ENCODE assay signal across 8 cellular contexts in genomic region chr11:13339196-13340153, GRCh38.
A peak's percentile ranks its signal among the peaks of the same experiment; 100 is the strongest.
DNase-seq lines count a peak whose midpoint lies in the region; ATAC-seq lines count a peak whose summit lies in the region.

No MANE protein-coding gene starts in this region.

- H3K27ac ChIP-seq in aorta (ENCODE audit: low read depth in 1 of 2, low read length in 2 of 2): no peak overlapping the region

- CTCF ChIA-PET in activated CD8-positive, alpha-beta T cell treated with anti-CD3 and anti-CD28 coated beads, Interleukin-2, amount 10 ng/mL, durations not matched to agents 7 days and 5 days (lab: Charles Lee): interaction anchor here (0.9 to 5.5 kb wide), 5 partner anchors 40 to 129 kb away, joined by 3 to 55 read pairs (median 7); no protein-coding TSS in a partner anchor

- H3K4me1 Mint-ChIP-seq in activated CD8-positive, alpha-beta T cell treated with anti-CD3 and anti-CD28 coated beads, Interleukin-2, amount 10 ng/mL, durations not matched to agents 7 days and 5 days (ENCODE audit: low read depth): peaks cover 61% of the 10 kb centered on the region

- H3K36me3 ChIP-seq in aorta (ENCODE audit: control insufficient read depth in 1 of 2, insufficient read depth in 2 of 2, low read length in 1 of 2): no peaks in the 10 kb centered on the region

- peaks cover 8% of the 10 kb centered on the region for H3K36me3 Mint-ChIP-seq in activated CD8-positive, alpha-beta T cell treated with anti-CD3 and anti-CD28 coated beads, Interleukin-2, amount 10 ng/mL, durations not matched to agents 7 days and 5 days (ENCODE audit: low read depth)

- peak; percentile 29 for ATAC-seq in HG02610 (IDR thresholded peaks at IDR 0.05; ENCODE audit: unreplicated experiment)
- peak; percentile 61 for ATAC-seq in activated CD8-positive, alpha-beta T cell treated with anti-CD3 and anti-CD28 coated beads, Interleukin-2, amount 10 ng/mL, durations not matched to agents 7 days and 5 days
- ATAC-seq in left ventricle myocardium superior: peak; percentile 54
- peak; percentile 43 for ATAC-seq in aorta (ENCODE audit: low FRiP score)
- no peak for ATAC-seq in HG03469 (IDR thresholded peaks at IDR 0.05; ENCODE audit: unreplicated experiment)
- ATAC-seq in GM21360 (IDR thresholded peaks at IDR 0.05; ENCODE audit: unreplicated experiment): no peak

- peak overlapping the region; percentile 67 for H3K4me3 Mint-ChIP-seq in activated CD8-positive, alpha-beta T cell treated with anti-CD3 and anti-CD28 coated beads, Interleukin-2, amount 10 ng/mL, durations not matched to agents 7 days and 5 days

- DNase-seq in AG08395 (ENCODE audit: low spot score) (peak; percentile 90), left ventricle myocardium superior (no peak), aorta (no peak), NCI-H187 treated with DMSO at 0.1 percent for 48 hours (lab: John Stamatoyannopoulos, UW) (no peak)
- DNase-seq in activated CD8-positive, alpha-beta T cell treated with anti-CD3 and anti-CD28 coated beads, Interleukin-2, amount 10 ng/mL, durations not matched to agents 7 days and 5 days: peak; percentile 47

- WGBS in aorta, 2 donors: 27 to 31% methylated on average over 11 of the region's 11 CpGs

- intact Hi-C loops in left ventricle myocardium superior (cut with micrococcal nuclease) (loop anchor here (5.0 to 10.0 kb wide), 2 partner anchors 65 to 127 kb away; partner anchors contain the start of gene BMAL1), aorta (cut with DNase I) (loop anchor here (5.0 kb wide), 3 partner anchors 123 to 377 kb away; partner anchors contain the start of gene BTBD10 (in 1 of the 2))

- no peaks in the 10 kb centered on the region for H3K27me3 Mint-ChIP-seq in activated CD8-positive, alpha-beta T cell treated with anti-CD3 and anti-CD28 coated beads, Interleukin-2, amount 10 ng/mL, durations not matched to agents 7 days and 5 days (ENCODE audit: low read depth)

- POLR2A ChIA-PET in activated CD8-positive, alpha-beta T cell treated with anti-CD3 and anti-CD28 coated beads, Interleukin-2, amount 10 ng/mL, durations not matched to agents 7 days and 5 days (lab: Charles Lee): interaction anchor here (1.1 to 1.8 kb wide), 4 partner anchors 37 to 132 kb away, joined by 3 to 9 read pairs (median 6); partner anchors contain the start of gene BTBD10

- H3K4me3 ChIP-seq in aorta (ENCODE audit: low read length in 2 of 2): no peak overlapping the region

- peaks cover 0 to 2% of the 10 kb centered on the region in 2 donors for H3K4me1 ChIP-seq in aorta (ENCODE audit: control insufficient read depth in 1 of 2, insufficient read depth in 2 of 2, low read length in 2 of 2)

- no peaks in the 10 kb centered on the region for H3K9me3 Mint-ChIP-seq in activated CD8-positive, alpha-beta T cell treated with anti-CD3 and anti-CD28 coated beads, Interleukin-2, amount 10 ng/mL, durations not matched to agents 7 days and 5 days (ENCODE audit: insufficient read depth)

- peak overlapping the region; percentile 81 for H3K27ac Mint-ChIP-seq in activated CD8-positive, alpha-beta T cell treated with anti-CD3 and anti-CD28 coated beads, Interleukin-2, amount 10 ng/mL, durations not matched to agents 7 days and 5 days

- H3K27me3 ChIP-seq in aorta (ENCODE audit: control insufficient read depth in 1 of 2, insufficient read depth in 2 of 2, low read length in 1 of 2): no peaks in the 10 kb centered on the region

- no peaks in the 10 kb centered on the region for H3K9me3 ChIP-seq in aorta (ENCODE audit: control insufficient read depth, low read length)

Comparison
In these comparisons a context has a peak if more than half of its experiments do, and no peak if none do; other contexts are left out.
1. DNase-seq: peak in AG08395 (single experiment) and activated CD8-positive, alpha-beta T cell treated with anti-CD3 and anti-CD28 coated beads, Interleukin-2, amount 10 ng/mL, durations not matched to agents 7 days and 5 days (single experiment); none in left ventricle myocardium superior (single experiment), aorta (0 of 2) and NCI-H187 treated with DMSO at 0.1 percent for 48 hours (single experiment).
2. ATAC-seq: peak in HG02610 (single experiment), activated CD8-positive, alpha-beta T cell treated with anti-CD3 and anti-CD28 coated beads, Interleukin-2, amount 10 ng/mL, durations not matched to agents 7 days and 5 days (single experiment), left ventricle myocardium superior (single experiment) and aorta (single experiment); none in HG03469 (single experiment) and GM21360 (single experiment).